ENCODE assay signal across 8 cellular contexts in genomic region chr13:21548577-21548976, GRCh38.
"Had no signal": no experiment of that assay in that cellular context is flagged by ENCODE, and none has a peak within 500 bp of the region (broad histone marks: within the 10 kb centered on the region; RNA-seq: fewer than 3 reads in every experiment).

No MANE protein-coding gene starts in this region.

- H2AFZ ChIP-seq: GM23248 had no signal

- H3K4me3 ChIP-seq: GM23248, HAP-1 had no signal

- H3K27ac ChIP-seq: GM23248, HL-60 had no signal

- ATAC-seq: HCT116, HepG2 had no signal

- H3K9me3 ChIP-seq: HAP-1 had no signal

- H3K9ac ChIP-seq: GM23248 had no signal

- DNase-seq: GM23248, GOT3, H7, HFFc6 had no signal
